19 cellular contexts compared by ENCODE assay signal in the genomic region with DNA sequence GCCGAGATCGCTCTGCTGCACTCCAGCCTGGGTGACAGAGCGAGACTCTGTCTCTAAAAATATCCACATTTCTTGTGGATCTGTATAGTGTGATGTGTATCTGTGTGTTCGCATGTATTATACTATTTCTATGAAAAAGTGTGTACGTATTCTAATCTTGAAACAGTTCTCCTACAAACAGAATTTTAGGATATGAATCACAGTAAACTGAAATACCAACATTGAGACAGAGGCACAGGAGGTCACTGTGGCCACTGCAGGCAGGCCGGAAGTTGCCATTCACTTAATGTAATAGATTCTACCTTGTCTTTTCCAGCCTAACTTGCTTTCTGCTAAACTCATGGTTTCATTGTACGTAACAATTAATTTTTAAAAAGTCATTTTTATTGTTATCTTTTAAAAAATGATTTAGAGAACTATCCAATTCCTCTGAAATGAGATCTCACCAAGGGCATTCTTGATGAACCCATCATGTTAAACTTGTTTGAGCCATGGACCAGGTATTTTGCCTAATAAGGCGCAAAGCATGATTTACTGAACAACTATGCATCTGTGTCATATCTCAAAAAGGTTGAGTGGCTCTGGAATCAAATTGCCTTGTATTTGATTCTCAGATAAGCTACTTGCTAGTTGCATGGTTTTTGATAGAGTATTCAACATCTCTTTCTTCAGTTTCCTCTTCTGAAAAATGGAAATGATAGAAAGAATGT.
DNase-seq lines count a peak whose midpoint lies in the region; ATAC-seq and TF ChIP-seq lines count a peak whose summit lies in the region.
"Had no signal": no experiment of that assay in that cellular context is flagged by ENCODE, and none has a peak within 500 bp of the region (broad histone marks: within the 10 kb centered on the region; RNA-seq: fewer than 3 reads in every experiment).

No MANE protein-coding gene starts in this region.

- H3K4me1 Mint-ChIP-seq in WTC11, result peaks cover 3% of the 10 kb centered on the region; the same call in 1 of the 2 replicates
- H3K4me1 Mint-ChIP-seq: CD4-positive, CD25-positive, alpha-beta regulatory T cell had no signal

- no peak overlapping the region for H4K12ac ChIP-seq in trophoblast cell (ENCODE audit: low read depth, low read length)

- TF ChIP-seq CTCF in RWPE2 (IDR thresholded peaks at IDR 0.05; ENCODE audit: poor library complexity, severe bottlenecking) (no peak), left ventricle myocardium inferior (IDR thresholded peaks at IDR 0.05; ENCODE audit: borderline replicate concordance) (no peak), WTC11 (IDR thresholded peaks at IDR 0.05) (no peak)

- H3K79me1 ChIP-seq in trophoblast cell (ENCODE audit: low read length), result no peaks in the 10 kb centered on the region

- H2AFZ ChIP-seq in trophoblast cell (ENCODE audit: insufficient read depth, low read length, poor library complexity), result no peak overlapping the region

- no peak overlapping the region for H4K8ac ChIP-seq in trophoblast cell (ENCODE audit: low read depth, low read length)

- no peaks in the 10 kb centered on the region for H3K36me3 Mint-ChIP-seq in WTC11
- H3K36me3 Mint-ChIP-seq: CD4-positive, CD25-positive, alpha-beta regulatory T cell had no signal

- peak; percentile 89 for DNase-seq in HS-27A (ENCODE audit: low read depth)
- DNase-seq in RWPE2 (ENCODE audit: low spot score), result no peak
- DNase-seq in dermis blood vessel endothelial cell, result peak; percentile 9
- peak; percentile 50 to 94 for DNase-seq in trophoblast cell
- no peak for DNase-seq in left ventricle myocardium inferior
- no peak for DNase-seq in mesenteric fat pad (ENCODE audit: low spot score)
- no peak for DNase-seq in WTC11 (ENCODE audit: low spot score)
- DNase-seq: Caco-2; CD4-positive, CD25-positive, alpha-beta regulatory T cell; DMS153; KG1; NCI-H1092; NCI-H146; NCI-H2081; NCI-H510A treated with DMSO at 0.1 percent for 48 hours; Peyer's patch; SHP77 had no signal

- H2BK12ac ChIP-seq in trophoblast cell (ENCODE audit: low read length), result no peak overlapping the region

- H4K91ac ChIP-seq in trophoblast cell (ENCODE audit: low read depth, low read length), result no peak overlapping the region

- H3K4ac ChIP-seq in trophoblast cell (ENCODE audit: low read depth, low read length), result no peak overlapping the region

- no CpG with 5 or more reads among the region's 8 CpGs for WGBS in trophoblast cell (ENCODE audit: extremely low coverage, insufficient coverage, insufficient read length)

- no peaks in the 10 kb centered on the region; the same call in 1 of the 2 replicates for H3K36me3 ChIP-seq in RWPE2 (ENCODE audit: low read depth)
- no peaks in the 10 kb centered on the region for H3K36me3 ChIP-seq in trophoblast cell (ENCODE audit: control insufficient read depth in 1 of 2, insufficient read depth in 2 of 2, low read length in 2 of 2)
- no peaks in the 10 kb centered on the region for H3K36me3 ChIP-seq in left ventricle myocardium inferior
- H3K36me3 ChIP-seq: HAP-1, Peyer's patch had no signal

- H3K14ac ChIP-seq in trophoblast cell (ENCODE audit: low read length), result no peak overlapping the region

- H3K23ac ChIP-seq in trophoblast cell (ENCODE audit: low read length), result no peak overlapping the region

- POLR2A ChIA-PET in WTC11 (lab: Charles Lee), result no interaction called here

- ATAC-seq in RWPE2 (ENCODE audit: low read depth) (peak; percentile 85), WTC11 (no peak)

- no peak overlapping the region for H3K27ac Mint-ChIP-seq in WTC11
- H3K27ac Mint-ChIP-seq: CD4-positive, CD25-positive, alpha-beta regulatory T cell had no signal

- peaks cover 25% of the 10 kb centered on the region for H3K4me1 ChIP-seq in RWPE2 (ENCODE audit: insufficient read depth, poor library complexity, severe bottlenecking)
- H3K4me1 ChIP-seq in trophoblast cell (ENCODE audit: control insufficient read depth in 1 of 2, insufficient read depth in 2 of 2, low read length in 2 of 2), result no peaks in the 10 kb centered on the region
- no peaks in the 10 kb centered on the region for H3K4me1 ChIP-seq in left ventricle myocardium inferior
- H3K4me1 ChIP-seq: Caco-2, HAP-1, Peyer's patch had no signal

- CTCF ChIA-PET in WTC11 (lab: Charles Lee), result no interaction called here

- no peaks in the 10 kb centered on the region for H3K27me3 ChIP-seq in RWPE2 (ENCODE audit: insufficient read depth, poor library complexity, severe bottlenecking)
- no peaks in the 10 kb centered on the region for H3K27me3 ChIP-seq in trophoblast cell (ENCODE audit: insufficient read depth, low read length)
- no peaks in the 10 kb centered on the region for H3K27me3 ChIP-seq in left ventricle myocardium inferior (ENCODE audit: low read depth)
- H3K27me3 ChIP-seq: Peyer's patch had no signal

- H3K4me3 Mint-ChIP-seq in WTC11, result no peak overlapping the region
- H3K4me3 Mint-ChIP-seq: CD4-positive, CD25-positive, alpha-beta regulatory T cell had no signal

- no peak overlapping the region for H3K9ac ChIP-seq in trophoblast cell (ENCODE audit: low read length)

- H2BK5ac ChIP-seq in trophoblast cell (ENCODE audit: low read depth, low read length, poor library complexity), result no peak overlapping the region

- intact Hi-C loops in left ventricle myocardium inferior (cut with micrococcal nuclease), result no loop called here

- H3K27ac ChIP-seq in RWPE2 (ENCODE audit: poor library complexity, severe bottlenecking), result peak overlapping the region; percentile 61
- no peak overlapping the region for H3K27ac ChIP-seq in trophoblast cell (ENCODE audit: low read depth, low read length)
- H3K27ac ChIP-seq in left ventricle myocardium inferior (replicated peaks), result no peak overlapping the region
- H3K27ac ChIP-seq: HL-60, Peyer's patch had no signal

- H3K9me3 Mint-ChIP-seq in WTC11, result no peaks in the 10 kb centered on the region
- H3K9me3 Mint-ChIP-seq: CD4-positive, CD25-positive, alpha-beta regulatory T cell had no signal

- H2AK5ac ChIP-seq in trophoblast cell (ENCODE audit: low read length), result no peak overlapping the region

- no peaks in the 10 kb centered on the region for H3K79me2 ChIP-seq in trophoblast cell (ENCODE audit: control insufficient read depth, insufficient read depth, low read length, poor library complexity)

- no peak overlapping the region for H3K4me2 ChIP-seq in trophoblast cell (ENCODE audit: low read length)

- no peak overlapping the region for H2BK120ac ChIP-seq in trophoblast cell (ENCODE audit: insufficient read depth, low read length, poor library complexity)

- H3K4me3 ChIP-seq in RWPE2 (ENCODE audit: severe bottlenecking) (no peak overlapping the region), trophoblast cell (ENCODE audit: low read depth, low read length) (no peak overlapping the region), left ventricle myocardium inferior (no peak overlapping the region)
- H3K4me3 ChIP-seq: HAP-1, Peyer's patch had no signal

- no peak overlapping the region for H3K18ac ChIP-seq in trophoblast cell (ENCODE audit: low read length)

- no peaks in the 10 kb centered on the region for H3K27me3 Mint-ChIP-seq in WTC11 (ENCODE audit: low read depth)
- H3K27me3 Mint-ChIP-seq: CD4-positive, CD25-positive, alpha-beta regulatory T cell had no signal

- H3K9me3 ChIP-seq in RWPE2 (ENCODE audit: severe bottlenecking), result no peaks in the 10 kb centered on the region
- no peaks in the 10 kb centered on the region for H3K9me3 ChIP-seq in trophoblast cell (ENCODE audit: insufficient read depth, low read depth, low read length)
- peaks cover 5% of the 10 kb centered on the region for H3K9me3 ChIP-seq in left ventricle myocardium inferior (replicated peaks)
- H3K9me3 ChIP-seq: Caco-2, HAP-1, Peyer's patch had no signal

TF ChIP-seq in WTC11, 78 proteins besides CTCF, POLR2A, EP300 and RAD21:
- no peak for TF ChIP-seq CREB1 (CRISPR knock-in tag; IDR thresholded peaks at IDR 0.05)
- TF ChIP-seq, protein P1, sequence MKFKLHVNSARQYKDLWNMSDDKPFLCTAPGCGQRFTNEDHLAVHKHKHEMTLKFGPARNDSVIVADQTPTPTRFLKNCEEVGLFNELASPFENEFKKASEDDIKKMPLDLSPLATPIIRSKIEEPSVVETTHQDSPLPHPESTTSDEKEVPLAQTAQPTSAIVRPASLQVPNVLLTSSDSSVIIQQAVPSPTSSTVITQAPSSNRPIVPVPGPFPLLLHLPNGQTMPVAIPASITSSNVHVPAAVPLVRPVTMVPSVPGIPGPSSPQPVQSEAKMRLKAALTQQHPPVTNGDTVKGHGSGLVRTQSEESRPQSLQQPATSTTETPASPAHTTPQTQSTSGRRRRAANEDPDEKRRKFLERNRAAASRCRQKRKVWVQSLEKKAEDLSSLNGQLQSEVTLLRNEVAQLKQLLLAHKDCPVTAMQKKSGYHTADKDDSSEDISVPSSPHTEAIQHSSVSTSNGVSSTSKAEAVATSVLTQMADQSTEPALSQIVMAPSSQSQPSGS (CRISPR knock-in tag; IDR thresholded peaks at IDR 0.05; ENCODE audit: borderline replicate concordance, low read depth), result no peak

Comparison
In these comparisons a context has a peak if more than half of its experiments do, and no peak if none do; other contexts are left out.
1. DNase-seq: peak in HS-27A (single experiment), dermis blood vessel endothelial cell (single experiment) and trophoblast cell (2 of 2); none in RWPE2 (single experiment), left ventricle myocardium inferior (single experiment), mesenteric fat pad (single experiment) and WTC11 (single experiment).